8 cellular contexts compared by ENCODE assay signal in genomic region chr11:68312780-68313573, GRCh38. TPM values are rescaled to one million over a fixed set of nuclear protein-coding genes. Genes with fewer than 3 reads are reported as not detected.
DNase-seq lines count a peak whose midpoint lies in the region; ATAC-seq and TF ChIP-seq lines count a peak whose summit lies in the region.

No MANE protein-coding gene starts in this region.

- peaks cover 6% of the 10 kb centered on the region for H3K4me1 ChIP-seq in prostate gland (replicated peaks)

- H3K9me3 ChIP-seq in AG04450 (ENCODE audit: control insufficient read depth, insufficient read depth, low read length): no peaks in the 10 kb centered on the region
- no peaks in the 10 kb centered on the region for H3K9me3 ChIP-seq in prostate gland

- no peaks in the 10 kb centered on the region for H3K36me3 ChIP-seq in prostate gland

- no peak for TF ChIP-seq POLR2A in prostate gland (IDR thresholded peaks at IDR 0.05)

- DNase-seq in AG04450 (ENCODE audit: low read depth, low spot score) (no peak), germinal center (ENCODE audit: low spot score) (peak; percentile 44), prostate gland (ENCODE audit: low spot score) (no peak), OCI-M2 (lab: John Stamatoyannopoulos, UW; ENCODE audit: unreplicated experiment) (no peak), iPS-NIHi7 (ENCODE audit: extremely low spot score) (no peak)
- peak; percentile 69 for DNase-seq in activated CD8-positive, alpha-beta memory T cell treated with anti-CD3 and anti-CD28 coated beads, Interleukin-2, amount 50 U/mL, for 48 hours
- no peak for DNase-seq in NK-92 treated with Interleukin-12 subunit alpha and Interleukin-12 subunit beta, amount 100 ng/mL, for 24 hours (lab: John Stamatoyannopoulos, UW)

- H3K27me3 ChIP-seq in AG04450 (ENCODE audit: control insufficient read depth, insufficient read depth, low read length) (no peaks in the 10 kb centered on the region), prostate gland (replicated peaks; ENCODE audit: insufficient read depth) (no peaks in the 10 kb centered on the region)

- intact Hi-C loops in prostate gland (cut with DNase I): loop anchor here (2.0 to 5.0 kb wide), 3 partner anchors 40 to 69 kb away; partner anchors contain the start of gene C11orf24

- POLR2A ChIA-PET in AG04450 (lab: Yijun Ruan, JAX): interaction anchor here (1.0 kb wide), 1 partner anchor 67 kb away, joined by 3 read pairs; no protein-coding TSS in a partner anchor

- CTCF ChIA-PET in AG04450 (lab: Charles Lee): interaction anchor here (1.0 kb wide), 1 partner anchor 15 kb away, joined by 4 read pairs; no protein-coding TSS in a partner anchor

- H3K4me3 ChIP-seq in AG04450 (ENCODE audit: low read depth, low read length) (peak overlapping the region; percentile 76), prostate gland (peak overlapping the region; percentile 60 to 75)

- H3K27ac ChIP-seq in AG04450 (ENCODE audit: low read depth, low read length) (no peak overlapping the region), prostate gland (peak overlapping the region; percentile 60 to 79)

- under 1% methylated on average over 30 of the region's 102 CpGs for WGBS in prostate gland

- ATAC-seq in GM19324 (IDR thresholded peaks at IDR 0.05; ENCODE audit: low FRiP score, unreplicated experiment): peak; percentile 52

- no peak for TF ChIP-seq CTCF in AG04450 (IDR thresholded peaks at IDR 0.05; ENCODE audit: low read depth, low read length)
- no peak for TF ChIP-seq CTCF in prostate gland (IDR thresholded peaks at IDR 0.05)

RNA-seq across cellular contexts. Expression of gene LRP5, which starts 0.6 kb away (rescaled TPM):
- polyA plus RNA-seq in AG04450 (2011; rRNA removed): 4.9 and 8.0 TPM in 2 replicates
- 11.1 and 15.4 TPM in 2 replicates for polyA minus RNA-seq in AG04450 (2011; rRNA and poly(A)+ RNA removed)
- total RNA-seq in prostate gland: 10 to 100 TPM; 48.3 to 57.1 TPM

RNA-seq across cellular contexts. Expression of gene C11orf24, which starts 41.2 kb away (rescaled TPM):
- 39.1 and 58.9 TPM in 2 replicates for polyA plus RNA-seq in AG04450 (2011; rRNA removed)
- 49.1 and 66.9 TPM in 2 replicates for polyA minus RNA-seq in AG04450 (2011; rRNA and poly(A)+ RNA removed)
- total RNA-seq in prostate gland: 10 to 100 TPM; 25.1 to 61.0 TPM

Comparison
In these comparisons a context has a peak if more than half of its experiments do, and no peak if none do; other contexts are left out.
1. DNase-seq: peak in activated CD8-positive, alpha-beta memory T cell treated with anti-CD3 and anti-CD28 coated beads, Interleukin-2, amount 50 U/mL, for 48 hours (single experiment) and germinal center (single experiment); none in AG04450 (single experiment), prostate gland (single experiment), NK-92 treated with Interleukin-12 subunit alpha and Interleukin-12 subunit beta, amount 100 ng/mL, for 24 hours (single experiment), OCI-M2 (single experiment) and iPS-NIHi7 (single experiment).